In genomic region chr3:16335772-16336621, GRCh38 we compare ENCODE assay signal across 15 cellular contexts.
DNase-seq lines count a peak whose midpoint lies in the region; ATAC-seq and TF ChIP-seq lines count a peak whose summit lies in the region.
"Had no signal": no experiment of that assay in that cellular context is flagged by ENCODE, and none has a peak within 500 bp of the region (broad histone marks: within the 10 kb centered on the region; RNA-seq: fewer than 3 reads in every experiment).

No MANE protein-coding gene starts in this region.

- TF ChIP-seq CTCF in liver (IDR thresholded peaks at IDR 0.05; ENCODE audit: low read depth, low read length, missing input control) = no peak

- peaks cover 7% of the 10 kb centered on the region for H3K9me3 Mint-ChIP-seq in activated CD8-positive, alpha-beta memory T cell treated with anti-CD3 and anti-CD28 coated beads, Interleukin-2, amount 10 ng/mL, durations not matched to agents 7 days and 5 days (ENCODE audit: low read depth)
- H3K9me3 Mint-ChIP-seq in activated naive CD8-positive, alpha-beta T cell treated with anti-CD3 and anti-CD28 coated beads, Interleukin-2, amount 10 ng/mL, durations not matched to agents 7 days and 5 days = peaks cover 4% of the 10 kb centered on the region

- H3K27me3 ChIP-seq in liver (ENCODE audit: control insufficient read depth in 4 of 4, insufficient read depth in 4 of 4, low read length in 3 of 4) = no peaks in the 10 kb centered on the region
- no peaks in the 10 kb centered on the region for H3K27me3 ChIP-seq in subcutaneous abdominal adipose tissue (ENCODE audit: control insufficient read depth in 5 of 5, insufficient read depth in 4 of 5, low read length in 5 of 5)
- H3K27me3 ChIP-seq: sigmoid colon had no signal

- H3K4me1 ChIP-seq in liver (ENCODE audit: control insufficient read depth in 4 of 4, insufficient read depth in 4 of 4, low read length in 3 of 4) (peaks cover 1 to 5% (median 3%) of the 10 kb centered on the region in 4 donors), subcutaneous abdominal adipose tissue (ENCODE audit: control insufficient read depth in 5 of 5, insufficient read depth in 5 of 5, low read length in 5 of 5) (peaks cover 0 to 29% (median 24%) of the 10 kb centered on the region in 5 donors)
- H3K4me1 ChIP-seq: sigmoid colon had no signal

- no peak for ATAC-seq in activated CD8-positive, alpha-beta memory T cell treated with anti-CD3 and anti-CD28 coated beads, Interleukin-2, amount 10 ng/mL, durations not matched to agents 7 days and 5 days
- no peak for ATAC-seq in activated naive CD8-positive, alpha-beta T cell treated with anti-CD3 and anti-CD28 coated beads, Interleukin-2, amount 10 ng/mL, durations not matched to agents 7 days and 5 days (ENCODE audit: low read depth)

- 59% methylated on average over 14 of the region's 14 CpGs for WGBS in liver

- no peaks in the 10 kb centered on the region for H3K27me3 Mint-ChIP-seq in activated CD8-positive, alpha-beta memory T cell treated with anti-CD3 and anti-CD28 coated beads, Interleukin-2, amount 10 ng/mL, durations not matched to agents 7 days and 5 days
- no peaks in the 10 kb centered on the region for H3K27me3 Mint-ChIP-seq in activated naive CD8-positive, alpha-beta T cell treated with anti-CD3 and anti-CD28 coated beads, Interleukin-2, amount 10 ng/mL, durations not matched to agents 7 days and 5 days

- H3K9ac ChIP-seq in liver (ENCODE audit: low read depth in 1 of 2, low read length in 2 of 2) (no peak overlapping the region), subcutaneous abdominal adipose tissue (ENCODE audit: low read length in 5 of 5) (no peak overlapping the region)

- H3K9me3 ChIP-seq in liver (ENCODE audit: control insufficient read depth in 4 of 4, low read length in 3 of 4) = no peaks in the 10 kb centered on the region
- H3K9me3 ChIP-seq in subcutaneous abdominal adipose tissue (ENCODE audit: control insufficient read depth in 5 of 5, low read length in 5 of 5) = peaks cover 0 to 13% (median 7%) of the 10 kb centered on the region in 5 donors
- H3K9me3 ChIP-seq: sigmoid colon had no signal

- TF ChIP-seq RAD21 in liver (IDR thresholded peaks at IDR 0.05) = no peak

- H3K27ac Mint-ChIP-seq in activated CD8-positive, alpha-beta memory T cell treated with anti-CD3 and anti-CD28 coated beads, Interleukin-2, amount 10 ng/mL, durations not matched to agents 7 days and 5 days = peak overlapping the region; percentile 60
- peak overlapping the region; percentile 80 for H3K27ac Mint-ChIP-seq in activated naive CD8-positive, alpha-beta T cell treated with anti-CD3 and anti-CD28 coated beads, Interleukin-2, amount 10 ng/mL, durations not matched to agents 7 days and 5 days

- H3K4me3 ChIP-seq in liver (ENCODE audit: low read depth in 1 of 3, low read length in 3 of 3) = no peak overlapping the region
- H3K4me3 ChIP-seq in subcutaneous abdominal adipose tissue (ENCODE audit: low read depth in 1 of 5, low read length in 5 of 5) = no peak overlapping the region
- H3K4me3 ChIP-seq: sigmoid colon had no signal

- POLR2A ChIA-PET in activated naive CD8-positive, alpha-beta T cell treated with anti-CD3 and anti-CD28 coated beads, Interleukin-2, amount 10 ng/mL, durations not matched to agents 7 days and 5 days (lab: Charles Lee) = interaction anchor here (0.6 to 2.0 kb wide), 6 partner anchors 26 to 1685 kb away, joined by 3 to 4 read pairs (median 3); no protein-coding TSS in a partner anchor

- CTCF ChIA-PET in activated CD8-positive, alpha-beta memory T cell treated with anti-CD3 and anti-CD28 coated beads, Interleukin-2, amount 10 ng/mL, durations not matched to agents 7 days and 5 days (lab: Charles Lee) = interaction anchor here (1.2 to 1.4 kb wide), 2 partner anchors 47 to 68 kb away, joined by 3 to 8 read pairs; no protein-coding TSS in a partner anchor

- peaks cover 45% of the 10 kb centered on the region for H3K4me1 Mint-ChIP-seq in activated CD8-positive, alpha-beta memory T cell treated with anti-CD3 and anti-CD28 coated beads, Interleukin-2, amount 10 ng/mL, durations not matched to agents 7 days and 5 days
- peaks cover 45% of the 10 kb centered on the region for H3K4me1 Mint-ChIP-seq in activated naive CD8-positive, alpha-beta T cell treated with anti-CD3 and anti-CD28 coated beads, Interleukin-2, amount 10 ng/mL, durations not matched to agents 7 days and 5 days

- H3K27ac ChIP-seq in liver (ENCODE audit: low read depth in 1 of 2, low read length in 2 of 2) (peak overlapping the region; percentile 44 to 53), subcutaneous abdominal adipose tissue (ENCODE audit: low read depth, low read length) (peak overlapping the region; percentile 17)

- H3K36me3 ChIP-seq in liver (ENCODE audit: control insufficient read depth in 4 of 4, insufficient read depth in 3 of 4, low read depth in 1 of 4, low read length in 3 of 4) (peaks cover 0 to 4% (median 0%) of the 10 kb centered on the region in 4 donors), subcutaneous abdominal adipose tissue (ENCODE audit: control insufficient read depth in 5 of 5, insufficient read depth in 5 of 5, low read length in 5 of 5) (peaks cover 0 to 30% (median 17%) of the 10 kb centered on the region in 5 donors)
- H3K36me3 ChIP-seq: sigmoid colon had no signal

- no peak for DNase-seq in activated CD8-positive, alpha-beta memory T cell treated with anti-CD3 and anti-CD28 coated beads, Interleukin-2, amount 10 ng/mL, durations not matched to agents 7 days and 5 days
- DNase-seq in activated CD8-positive, alpha-beta memory T cell treated with anti-CD3 and anti-CD28 coated beads, Interleukin-2, amount 50 U/mL, for 48 hours = no peak
- no peak for DNase-seq in activated naive CD8-positive, alpha-beta T cell treated with anti-CD3 and anti-CD28 coated beads, Interleukin-2, amount 10 ng/mL, durations not matched to agents 7 days and 5 days
- DNase-seq in stimulated activated naive CD4-positive, alpha-beta T cell treated with Interleukin-2 at 50 U/mL for 16 hours (lab: John Stamatoyannopoulos, UW) = no peak
- DNase-seq in DMS53 (lab: John Stamatoyannopoulos, UW) (no peak), islet precursor cell (no peak)
- DNase-seq: activated CD4-positive, CD25-positive, alpha-beta regulatory T cell treated with anti-CD3 and anti-CD28 coated beads, Interleukin-2, amount 50 U/mL, for 72 hours; activated effector memory CD4-positive, alpha-beta T cell treated with anti-CD3 and anti-CD28 coated beads, Interleukin-2, amount 50 U/mL, for 16 hours; caudate nucleus; head of caudate nucleus; NCI-H2081 treated with DMSO at 0.1 percent for 48 hours; sigmoid colon; stimulated activated CD4-positive, alpha-beta T cell treated with anti-CD3 and anti-CD28 coated beads, Interleukin-4, amount 100 ng/mL, for 4 hours had no signal

- H3K4me3 Mint-ChIP-seq in activated CD8-positive, alpha-beta memory T cell treated with anti-CD3 and anti-CD28 coated beads, Interleukin-2, amount 10 ng/mL, durations not matched to agents 7 days and 5 days = no peak overlapping the region
- no peak overlapping the region for H3K4me3 Mint-ChIP-seq in activated naive CD8-positive, alpha-beta T cell treated with anti-CD3 and anti-CD28 coated beads, Interleukin-2, amount 10 ng/mL, durations not matched to agents 7 days and 5 days

- peaks cover 70% of the 10 kb centered on the region for H3K36me3 Mint-ChIP-seq in activated CD8-positive, alpha-beta memory T cell treated with anti-CD3 and anti-CD28 coated beads, Interleukin-2, amount 10 ng/mL, durations not matched to agents 7 days and 5 days
- peaks cover 64% of the 10 kb centered on the region for H3K36me3 Mint-ChIP-seq in activated naive CD8-positive, alpha-beta T cell treated with anti-CD3 and anti-CD28 coated beads, Interleukin-2, amount 10 ng/mL, durations not matched to agents 7 days and 5 days

TF ChIP-seq in liver, 16 proteins besides CTCF, POLR2A, EP300 and RAD21:
- TF ChIP-seq HNF4A (conservative IDR thresholded peaks at IDR 0.05) (peak in 1 of 2 donors; percentile 66), ATF3 (IDR thresholded peaks at IDR 0.05) (no peak), ZBTB33 (IDR thresholded peaks at IDR 0.05) (no peak), MAX (IDR thresholded peaks at IDR 0.05) (peak; percentile 65), RXRA (IDR thresholded peaks at IDR 0.05) (peak in 1 of 2 donors; percentile 39)
